Comparison of ENCODE assay signal across 14 cellular contexts in the genomic region with DNA sequence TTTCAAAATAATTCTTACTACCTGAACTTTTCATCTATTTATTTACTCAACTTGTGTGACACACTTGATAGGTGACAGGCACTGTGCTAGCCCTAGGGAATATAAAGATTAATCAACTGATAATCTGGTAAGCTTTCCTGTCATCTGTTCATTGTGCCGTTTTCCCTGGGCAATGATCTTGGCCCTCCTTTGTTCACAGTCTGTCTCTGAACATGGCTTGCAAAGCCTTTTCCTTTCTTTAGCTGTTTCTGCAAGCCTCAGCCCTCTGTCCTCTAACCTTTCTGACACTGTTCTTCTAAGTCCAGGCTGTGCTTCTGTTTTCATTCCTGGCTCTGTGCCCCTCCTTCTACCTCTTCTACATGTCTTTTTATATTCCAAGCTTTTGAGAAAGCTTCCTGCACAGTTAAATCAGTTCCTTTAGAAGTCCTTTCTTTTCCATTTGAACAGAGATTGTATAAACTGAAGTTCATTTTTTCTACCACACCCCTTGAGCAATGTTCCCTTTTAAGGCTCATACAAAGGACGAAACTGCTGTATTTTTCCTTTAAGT.
DNase-seq lines count a peak whose midpoint lies in the region; ATAC-seq, FAIRE-seq and TF ChIP-seq lines count a peak whose summit lies in the region.
"Had no signal": no experiment of that assay in that cellular context is flagged by ENCODE, and none has a peak within 500 bp of the region (broad histone marks: within the 10 kb centered on the region; RNA-seq: fewer than 3 reads in every experiment).

No MANE protein-coding gene starts in this region.

- H3K4me3 ChIP-seq in endothelial cell of umbilical vein (replicated peaks in 1 of 3; ENCODE audit: insufficient read depth in 1 of 3, low read depth in 1 of 3, low read length in 3 of 3) (peak overlapping the region in 1 of 3 experiments; percentile 13), mucosa of descending colon (no peak overlapping the region), vagina (no peak overlapping the region)
- H3K4me3 ChIP-seq: heart left ventricle, SJSA1, skin epidermis had no signal

- dilution Hi-C loops in endothelial cell of umbilical vein (cut with MboI; ENCODE audit: extremely low pct_ligation_motif_present, low sequenced_read_pairs) = no loop called here

- H3K79me2 ChIP-seq in endothelial cell of umbilical vein (ENCODE audit: control insufficient read depth, insufficient read depth, low read length) = no peaks in the 10 kb centered on the region

- H3K4me2 ChIP-seq in endothelial cell of umbilical vein (ENCODE audit: insufficient read depth, low read length) = peak overlapping the region; percentile 81

- FAIRE-seq in endothelial cell of umbilical vein (lab: Jason Lieb, UNC) = peak; percentile 66

- H3K9me3 ChIP-seq in endothelial cell of umbilical vein (replicated peaks; ENCODE audit: control insufficient read depth, insufficient read depth, low read length) (no peaks in the 10 kb centered on the region), mucosa of descending colon (no peaks in the 10 kb centered on the region), vagina (no peaks in the 10 kb centered on the region)
- H3K9me3 ChIP-seq: heart left ventricle, SJSA1 had no signal

- POLR2A ChIA-PET in endothelial cell of umbilical vein (lab: Charles Lee) = interaction anchor here (0.6 kb wide), 1 partner anchor 136 kb away, joined by 4 read pairs; no protein-coding TSS in a partner anchor
- POLR2A ChIA-PET in activated CD8-positive, alpha-beta T cell treated with anti-CD3 and anti-CD28 coated beads, Interleukin-2, amount 10 ng/mL, durations not matched to agents 7 days and 5 days (lab: Charles Lee) = no interaction called here

- peak; percentile 56 for ATAC-seq in mucosa of descending colon
- no peak for ATAC-seq in activated CD8-positive, alpha-beta T cell treated with anti-CD3 and anti-CD28 coated beads, Interleukin-2, amount 10 ng/mL, durations not matched to agents 7 days and 5 days
- no peak for ATAC-seq in HG02981 (IDR thresholded peaks at IDR 0.05; ENCODE audit: unreplicated experiment)
- ATAC-seq in HG02763 (IDR thresholded peaks at IDR 0.05; ENCODE audit: unreplicated experiment) = no peak

- H3K36me3 ChIP-seq in endothelial cell of umbilical vein (ENCODE audit: control insufficient read depth in 2 of 2, extremely low read depth in 1 of 2, insufficient read depth in 2 of 2, low read length in 2 of 2) (no peaks in the 10 kb centered on the region), mucosa of descending colon (ENCODE audit: low read depth) (no peaks in the 10 kb centered on the region), vagina (no peaks in the 10 kb centered on the region)
- H3K36me3 ChIP-seq: heart left ventricle, SJSA1 had no signal

- peak overlapping the region; percentile 57 for H3K9ac ChIP-seq in endothelial cell of umbilical vein (replicated peaks; ENCODE audit: extremely low read depth, insufficient read depth, low read length)

- no peaks in the 10 kb centered on the region for H3K9me1 ChIP-seq in endothelial cell of umbilical vein (replicated peaks; ENCODE audit: control insufficient read depth, extremely low read depth, insufficient read depth, low read length)

- intact Hi-C loops in endothelial cell of umbilical vein (cut with micrococcal nuclease) = no loop called here
- intact Hi-C loops in mucosa of descending colon (cut with DNase I, micrococcal nuclease) = no loop called here
- intact Hi-C loops in vagina (cut with DNase I) = no loop called here

- H3K4me1 Mint-ChIP-seq in activated CD8-positive, alpha-beta T cell treated with anti-CD3 and anti-CD28 coated beads, Interleukin-2, amount 10 ng/mL, durations not matched to agents 7 days and 5 days (ENCODE audit: low read depth) = no peaks in the 10 kb centered on the region
- H3K4me1 Mint-ChIP-seq: B cell, memory B cell had no signal

- no TSS peak for BruUV-seq in endothelial cell of umbilical vein (replicated peaks; lab: Mats Ljungman, UMichigan)

- H3K4me1 ChIP-seq in endothelial cell of umbilical vein (ENCODE audit: control insufficient read depth, extremely low read depth, insufficient read depth, low read length) (peaks cover 30% of the 10 kb centered on the region), mucosa of descending colon (ENCODE audit: low read depth) (peaks cover 5% of the 10 kb centered on the region), vagina (peaks cover 8% of the 10 kb centered on the region)

- peak overlapping the region; percentile 69 for H3K27ac ChIP-seq in endothelial cell of umbilical vein (ENCODE audit: insufficient read depth, low read depth, low read length)
- H3K27ac ChIP-seq in vagina = no peak overlapping the region
- H3K27ac ChIP-seq: heart left ventricle, SJSA1 had no signal

- no peaks in the 10 kb centered on the region for H3K36me3 Mint-ChIP-seq in activated CD8-positive, alpha-beta T cell treated with anti-CD3 and anti-CD28 coated beads, Interleukin-2, amount 10 ng/mL, durations not matched to agents 7 days and 5 days (ENCODE audit: low read depth)
- H3K36me3 Mint-ChIP-seq: memory B cell had no signal

- peak overlapping the region; percentile 90 for H2AFZ ChIP-seq in endothelial cell of umbilical vein (ENCODE audit: low read depth, low read length)

- H3K27me3 ChIP-seq in endothelial cell of umbilical vein (ENCODE audit: control insufficient read depth in 2 of 2, insufficient read depth in 2 of 2, low read length in 2 of 2) (no peaks in the 10 kb centered on the region), vagina (no peaks in the 10 kb centered on the region)
- H3K27me3 ChIP-seq: heart left ventricle, SJSA1 had no signal

- H3K4me3 Mint-ChIP-seq in activated CD8-positive, alpha-beta T cell treated with anti-CD3 and anti-CD28 coated beads, Interleukin-2, amount 10 ng/mL, durations not matched to agents 7 days and 5 days = no peak overlapping the region
- H3K4me3 Mint-ChIP-seq: activated T-helper 1 cell treated with anti-CD3 and anti-CD28 coated beads, Interleukin-12 subunit alpha, Interleukin-12 subunit beta, Interleukin-2, Interleukin-4 antibody, amounts not matched to agents 30 ng/mL and 10 ng/mL and 1 ng/mL, durations not matched to agents 14 hours and 24 hours and 36 hours; B cell; memory B cell had no signal

- no peaks in the 10 kb centered on the region for H3K27me3 Mint-ChIP-seq in activated CD8-positive, alpha-beta T cell treated with anti-CD3 and anti-CD28 coated beads, Interleukin-2, amount 10 ng/mL, durations not matched to agents 7 days and 5 days (ENCODE audit: low read depth)
- H3K27me3 Mint-ChIP-seq: B cell, memory B cell had no signal

- CTCF ChIA-PET in endothelial cell of umbilical vein (lab: Charles Lee) = interaction anchor here (0.7 to 4.0 kb wide), 4 partner anchors 10 to 814 kb away, joined by 3 to 19 read pairs (median 10); no protein-coding TSS in a partner anchor
- CTCF ChIA-PET in activated CD8-positive, alpha-beta T cell treated with anti-CD3 and anti-CD28 coated beads, Interleukin-2, amount 10 ng/mL, durations not matched to agents 7 days and 5 days (lab: Charles Lee) = no interaction called here

- no peaks in the 10 kb centered on the region for H4K20me1 ChIP-seq in endothelial cell of umbilical vein (replicated peaks; ENCODE audit: control insufficient read depth, extremely low read depth, insufficient read depth, low read length)

- no peak overlapping the region for H3K27ac Mint-ChIP-seq in activated CD8-positive, alpha-beta T cell treated with anti-CD3 and anti-CD28 coated beads, Interleukin-2, amount 10 ng/mL, durations not matched to agents 7 days and 5 days
- H3K27ac Mint-ChIP-seq: activated T-helper 1 cell treated with anti-CD3 and anti-CD28 coated beads, Interleukin-12 subunit alpha, Interleukin-12 subunit beta, Interleukin-2, Interleukin-4 antibody, amounts not matched to agents 30 ng/mL and 10 ng/mL and 1 ng/mL, durations not matched to agents 14 hours and 24 hours and 36 hours; B cell; memory B cell had no signal

- peak; percentile 49 for DNase-seq in D341Med (ENCODE audit: low spot score)
- peak; percentile 91 for DNase-seq in NCI-H82 (lab: John Stamatoyannopoulos, UW)
- peak; percentile 87 for DNase-seq in endothelial cell of umbilical vein (ENCODE audit: low read depth, low spot score)
- DNase-seq in mucosa of descending colon = peak in 1 of 3 donors; percentile 21
- no peak for DNase-seq in activated CD8-positive, alpha-beta T cell treated with anti-CD3 and anti-CD28 coated beads, Interleukin-2, amount 10 ng/mL, durations not matched to agents 7 days and 5 days
- no peak for DNase-seq in vagina (ENCODE audit: extremely low spot score in 2 of 2)
- DNase-seq: heart left ventricle had no signal

- TF ChIP-seq CTCF in endothelial cell of umbilical vein (IDR thresholded peaks at IDR 0.05; ENCODE audit: extremely low read depth in 1 of 2, insufficient read depth in 1 of 2, low read depth in 1 of 2, low read length in 2 of 2) = no peak
- TF ChIP-seq CTCF in mucosa of descending colon (IDR thresholded peaks at IDR 0.05) = no peak
- TF ChIP-seq CTCF in vagina (IDR thresholded peaks at IDR 0.05) = no peak

- peaks cover 7% of the 10 kb centered on the region for H3K9me3 Mint-ChIP-seq in activated CD8-positive, alpha-beta T cell treated with anti-CD3 and anti-CD28 coated beads, Interleukin-2, amount 10 ng/mL, durations not matched to agents 7 days and 5 days (ENCODE audit: insufficient read depth)
- H3K9me3 Mint-ChIP-seq: activated T-helper 1 cell treated with anti-CD3 and anti-CD28 coated beads, Interleukin-12 subunit alpha, Interleukin-12 subunit beta, Interleukin-2, Interleukin-4 antibody, amounts not matched to agents 30 ng/mL and 10 ng/mL and 1 ng/mL, durations not matched to agents 14 hours and 24 hours and 36 hours; memory B cell had no signal

- TF ChIP-seq POLR2A in endothelial cell of umbilical vein (IDR thresholded peaks at IDR 0.05; ENCODE audit: low read depth, low read length) (no peak), vagina (IDR thresholded peaks at IDR 0.05) (no peak)

TF ChIP-seq in endothelial cell of umbilical vein, 7 proteins besides CTCF, POLR2A, EP300 and RAD21:
- TF ChIP-seq JUN (IDR thresholded peaks at IDR 0.05; ENCODE audit: borderline replicate concordance, insufficient read depth, insufficient read length, low read depth) (no peak), FOS (IDR thresholded peaks at IDR 0.05; ENCODE audit: borderline replicate concordance, insufficient read depth, low read length) (no peak), MYC (IDR thresholded peaks at IDR 0.05; ENCODE audit: low read depth, low read length) (no peak), GATA2 (IDR thresholded peaks at IDR 0.05; ENCODE audit: insufficient read depth, insufficient read length, low read depth, low read length) (no peak), EZH2 (IDR thresholded peaks at IDR 0.05; ENCODE audit: borderline replicate concordance, low read depth, low read length, severe bottlenecking) (no peak), POLR2AphosphoS5 (IDR thresholded peaks at IDR 0.05; ENCODE audit: insufficient read depth, low read depth, low read length) (no peak)
- TF ChIP-seq, protein P1, sequence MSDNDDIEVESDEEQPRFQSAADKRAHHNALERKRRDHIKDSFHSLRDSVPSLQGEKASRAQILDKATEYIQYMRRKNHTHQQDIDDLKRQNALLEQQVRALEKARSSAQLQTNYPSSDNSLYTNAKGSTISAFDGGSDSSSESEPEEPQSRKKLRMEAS (IDR thresholded peaks at IDR 0.05; ENCODE audit: insufficient read depth, insufficient read length) = no peak

Comparison
In these comparisons a context has a peak if more than half of its experiments do, and no peak if none do; other contexts are left out.
1. DNase-seq: peak in D341Med (single experiment), NCI-H82 (single experiment) and endothelial cell of umbilical vein (single experiment); none in activated CD8-positive, alpha-beta T cell treated with anti-CD3 and anti-CD28 coated beads, Interleukin-2, amount 10 ng/mL, durations not matched to agents 7 days and 5 days (single experiment) and vagina (0 of 2).